In genomic region chr17:76887809-76888208, GRCh38 we compare ENCODE assay signal across 18 cellular contexts. TPM values are rescaled to one million over a fixed set of nuclear protein-coding genes. Genes with fewer than 3 reads are reported as not detected.
DNase-seq lines count a peak whose midpoint lies in the region; ATAC-seq and TF ChIP-seq lines count a peak whose summit lies in the region.
"Had no signal": no experiment of that assay in that cellular context is flagged by ENCODE, and none has a peak within 500 bp of the region (broad histone marks: within the 10 kb centered on the region; RNA-seq: fewer than 3 reads in every experiment).

No MANE protein-coding gene starts in this region.

- H3K4me1 ChIP-seq in SK-N-SH (ENCODE audit: control insufficient read depth in 1 of 2, insufficient read depth in 2 of 2, low read depth in 1 of 2, low read length in 1 of 2) (no peaks in the 10 kb centered on the region; a peak in 1 of 4 replicates), foreskin keratinocyte (no peaks in the 10 kb centered on the region)
- H3K4me1 ChIP-seq: SJSA1, stomach, vagina had no signal

- peak; percentile 28 for TF ChIP-seq CTCF in AG09309 (IDR thresholded peaks at IDR 0.05; ENCODE audit: control insufficient read depth, insufficient read depth, low read depth, low read length, missing control alignments)
- 0 out of 2 replicates have a peak, but pooled peaks have one; percentile 26 for TF ChIP-seq CTCF in SK-N-SH (IDR thresholded peaks at IDR 0.05)
- peak; percentile 33 for TF ChIP-seq CTCF in foreskin keratinocyte (conservative IDR thresholded peaks at IDR 0.05)
- TF ChIP-seq CTCF in type B pancreatic cell (conservative IDR thresholded peaks at IDR 0.05) = no peak

- WGBS in SK-N-SH (ENCODE audit: low lambda C conversion rate) = 77% methylated on average over 5 of the region's 5 CpGs

- H3K4me3 ChIP-seq in AG09309 (ENCODE audit: control insufficient read depth, low read depth, low read length) (no peak overlapping the region), H7 (ENCODE audit: insufficient read depth, low read depth, low read length) (no peak overlapping the region), SK-N-SH (ENCODE audit: low read depth in 2 of 2, low read length in 1 of 2) (no peak overlapping the region)
- H3K4me3 ChIP-seq: lung, SJSA1, stomach, vagina had no signal

- no peak overlapping the region for H3K27ac Mint-ChIP-seq in type B pancreatic cell
- H3K27ac Mint-ChIP-seq: activated CD4-positive, alpha-beta memory T cell treated with anti-CD3 and anti-CD28 coated beads, Interleukin-2, amount 10 ng/mL, durations not matched to agents 7 days and 5 days; activated T-helper 1 cell treated with anti-CD3 and anti-CD28 coated beads, Interleukin-12 subunit alpha, Interleukin-12 subunit beta, Interleukin-2, Interleukin-4 antibody, amounts not matched to agents 30 ng/mL and 10 ng/mL and 1 ng/mL, durations not matched to agents 14 hours and 24 hours and 36 hours; natural killer cell treated with Interleukin-12 subunit alpha and Interleukin-12 subunit beta and Interleukin-15 and Interleukin-18, amount 100 ng/mL, for 72 hours had no signal

- H3K9me2 ChIP-seq in SK-N-SH = no peaks in the 10 kb centered on the region

- no peaks in the 10 kb centered on the region for H3K9me3 Mint-ChIP-seq in type B pancreatic cell
- H3K9me3 Mint-ChIP-seq: activated CD4-positive, alpha-beta memory T cell treated with anti-CD3 and anti-CD28 coated beads, Interleukin-2, amount 10 ng/mL, durations not matched to agents 7 days and 5 days; activated T-helper 1 cell treated with anti-CD3 and anti-CD28 coated beads, Interleukin-12 subunit alpha, Interleukin-12 subunit beta, Interleukin-2, Interleukin-4 antibody, amounts not matched to agents 30 ng/mL and 10 ng/mL and 1 ng/mL, durations not matched to agents 14 hours and 24 hours and 36 hours; natural killer cell treated with Interleukin-12 subunit alpha and Interleukin-12 subunit beta and Interleukin-15 and Interleukin-18, amount 100 ng/mL, for 72 hours had no signal

- no peak for TF ChIP-seq EP300 in SK-N-SH (IDR thresholded peaks at IDR 0.05; ENCODE audit: borderline replicate concordance in 1 of 2, low read depth in 1 of 2, low read length in 1 of 2)

- no peaks in the 10 kb centered on the region for H3K27me3 Mint-ChIP-seq in type B pancreatic cell
- H3K27me3 Mint-ChIP-seq: activated CD4-positive, alpha-beta memory T cell treated with anti-CD3 and anti-CD28 coated beads, Interleukin-2, amount 10 ng/mL, durations not matched to agents 7 days and 5 days; natural killer cell treated with Interleukin-12 subunit alpha and Interleukin-12 subunit beta and Interleukin-15 and Interleukin-18, amount 100 ng/mL, for 72 hours had no signal

- H3K79me2 ChIP-seq in SK-N-SH (ENCODE audit: insufficient read depth) = no peaks in the 10 kb centered on the region; the same call in 1 of the 2 replicates

- peaks cover 19% of the 10 kb centered on the region for H4K20me1 ChIP-seq in SK-N-SH (ENCODE audit: insufficient read depth)

- H3K4me1 Mint-ChIP-seq in type B pancreatic cell (ENCODE audit: unreplicated experiment) = peaks cover 16% of the 10 kb centered on the region
- H3K4me1 Mint-ChIP-seq: activated CD4-positive, alpha-beta memory T cell treated with anti-CD3 and anti-CD28 coated beads, Interleukin-2, amount 10 ng/mL, durations not matched to agents 7 days and 5 days had no signal

- POLR2A ChIA-PET in SK-N-SH (lab: Yijun Ruan, JAX) = no interaction called here

- no peak for DNase-seq in AG09309 (ENCODE audit: low read depth)
- DNase-seq in H7 = peak; percentile 79
- no peak for DNase-seq in SK-N-SH
- no peak for DNase-seq in foreskin keratinocyte
- DNase-seq in type B pancreatic cell (ENCODE audit: extremely low spot score, unreplicated experiment) = no peak
- DNase-seq in MV-4-11 (lab: John Stamatoyannopoulos, UW) = no peak
- DNase-seq: activated CD4-positive, alpha-beta memory T cell treated with anti-CD3 and anti-CD28 coated beads, Interleukin-2, amount 10 ng/mL, durations not matched to agents 7 days and 5 days; NCI-H1092 treated with DMSO at 0.1 percent for 48 hours; stimulated activated CD4-positive, alpha-beta T cell treated with anti-CD3 and anti-CD28 coated beads, Interleukin-15, amount 100 ng/mL, for 24 hours; stomach had no signal

- ATAC-seq in foreskin keratinocyte (no peak), HG03135 (IDR thresholded peaks at IDR 0.05; ENCODE audit: unreplicated experiment) (no peak), HG02759 (IDR thresholded peaks at IDR 0.05; ENCODE audit: unreplicated experiment) (no peak)
- ATAC-seq: natural killer cell treated with Interleukin-12 subunit alpha and Interleukin-12 subunit beta and Interleukin-15 and Interleukin-18, amount 100 ng/mL, for 72 hours had no signal

- H2AFZ ChIP-seq in SK-N-SH (ENCODE audit: low read depth) = no peak overlapping the region

- no peaks in the 10 kb centered on the region for H3F3A ChIP-seq in SK-N-SH (replicated peaks; ENCODE audit: insufficient read depth)

- CTCF ChIA-PET in SK-N-SH (lab: Yijun Ruan, JAX) = interaction anchor here (0.8 to 4.0 kb wide), 5 partner anchors 8 to 191 kb away, joined by 3 to 19 read pairs (median 4); partner anchors contain the start of gene MGAT5B

- no peak overlapping the region for H3K27ac ChIP-seq in SK-N-SH (ENCODE audit: low read depth in 2 of 2, low read length in 1 of 2)
- H3K27ac ChIP-seq in foreskin keratinocyte = no peak overlapping the region
- H3K27ac ChIP-seq: C4-2B, SJSA1, stomach, vagina had no signal

- H3K36me3 Mint-ChIP-seq in type B pancreatic cell = no peaks in the 10 kb centered on the region
- H3K36me3 Mint-ChIP-seq: natural killer cell treated with Interleukin-12 subunit alpha and Interleukin-12 subunit beta and Interleukin-15 and Interleukin-18, amount 100 ng/mL, for 72 hours had no signal

- no peaks in the 10 kb centered on the region for H3K36me3 ChIP-seq in H7 (replicated peaks; ENCODE audit: control insufficient read depth, insufficient read depth, low read length)
- peaks cover 0 to 4% of the 10 kb centered on the region in 2 experiments for H3K36me3 ChIP-seq in SK-N-SH (replicated peaks in 1 of 2; ENCODE audit: control insufficient read depth in 1 of 2, insufficient read depth in 2 of 2, low read length in 1 of 2)
- H3K36me3 ChIP-seq: stomach, vagina had no signal

- H3K27me3 ChIP-seq in H7 (ENCODE audit: control insufficient read depth, insufficient read depth, low read length) (no peaks in the 10 kb centered on the region), SK-N-SH (ENCODE audit: insufficient read depth) (no peaks in the 10 kb centered on the region), foreskin keratinocyte (peaks cover 24% of the 10 kb centered on the region)
- H3K27me3 ChIP-seq: SJSA1, vagina had no signal

- H3K9ac ChIP-seq in SK-N-SH = no peak overlapping the region

- H3K4me2 ChIP-seq in SK-N-SH = no peak overlapping the region

- TF ChIP-seq RAD21 in SK-N-SH (IDR thresholded peaks at IDR 0.05; ENCODE audit: low read length) = no peak

- H3K4me3 Mint-ChIP-seq in type B pancreatic cell = no peak overlapping the region
- H3K4me3 Mint-ChIP-seq: activated CD4-positive, alpha-beta memory T cell treated with anti-CD3 and anti-CD28 coated beads, Interleukin-2, amount 10 ng/mL, durations not matched to agents 7 days and 5 days; activated T-helper 1 cell treated with anti-CD3 and anti-CD28 coated beads, Interleukin-12 subunit alpha, Interleukin-12 subunit beta, Interleukin-2, Interleukin-4 antibody, amounts not matched to agents 30 ng/mL and 10 ng/mL and 1 ng/mL, durations not matched to agents 14 hours and 24 hours and 36 hours; natural killer cell treated with Interleukin-12 subunit alpha and Interleukin-12 subunit beta and Interleukin-15 and Interleukin-18, amount 100 ng/mL, for 72 hours had no signal

- H3K9me3 ChIP-seq in SK-N-SH = no peaks in the 10 kb centered on the region
- H3K9me3 ChIP-seq: SJSA1, vagina had no signal

TF ChIP-seq in SK-N-SH, 30 proteins besides CTCF, POLR2A, EP300 and RAD21:
- TF ChIP-seq ZBTB33 (IDR thresholded peaks at IDR 0.05; ENCODE audit: borderline replicate concordance, low read depth) (no peak), ELF1 (IDR thresholded peaks at IDR 0.05) (no peak), SMC3 (IDR thresholded peaks at IDR 0.05; ENCODE audit: low read depth, low read length) (no peak), JUND (IDR thresholded peaks at IDR 0.05) (no peak), TCF12 (IDR thresholded peaks at IDR 0.05) (no peak)

RNA-seq across cellular contexts. Expression of gene MGAT5B, which starts 19.6 kb away (rescaled TPM):
- total RNA-seq in H7 (2014; rRNA removed; shearing (Covaris generic)) = 3.7 and 4.2 TPM in 2 replicates
- polyA plus RNA-seq in SK-N-SH (2012; rRNA removed) (10.3 and 13.8 TPM in 2 replicates), foreskin keratinocyte (0.29 and 0.59 TPM in 2 replicates)
- 4.1 and 7.1 TPM in 2 replicates for polyA plus RNA-seq in SK-N-SH (2012; cell fraction: cytosol; rRNA removed)
- polyA plus RNA-seq in SK-N-SH (2012; cell fraction: nucleus; rRNA removed) = 36.6 and 42.2 TPM in 2 replicates
- total RNA-seq in foreskin keratinocyte (0.49 and 0.65 TPM in 2 replicates), type B pancreatic cell (ENCODE audit: low replicate concordance) (3.0 and 15.9 TPM in 2 replicates)
